ENCODE assay signal across 10 cellular contexts in the genomic region with DNA sequence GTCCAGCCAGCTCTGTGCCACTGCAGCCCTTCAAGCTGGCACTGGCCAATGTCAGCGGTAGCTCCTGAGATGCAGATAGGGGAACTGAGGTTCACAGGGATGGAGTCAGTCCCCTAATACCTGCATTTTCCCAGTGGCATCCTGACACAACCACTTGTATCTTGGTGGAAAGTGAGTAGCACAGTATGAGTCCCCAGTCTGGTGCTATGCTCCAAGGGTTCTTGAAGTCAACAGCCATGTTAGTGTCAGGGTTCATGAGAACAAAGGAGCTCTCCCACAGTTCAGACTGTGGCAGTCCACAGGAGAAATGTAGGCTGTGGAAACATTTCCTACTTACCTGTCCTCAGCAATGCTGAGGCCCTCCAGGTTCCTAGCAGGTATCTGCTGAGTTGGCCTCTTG.
"Had no signal": no experiment of that assay in that cellular context is flagged by ENCODE, and none has a peak within 500 bp of the region (broad histone marks: within the 10 kb centered on the region; RNA-seq: fewer than 3 reads in every experiment).

No MANE protein-coding gene starts in this region.

- FAIRE-seq: H54 had no signal

- H2AFZ ChIP-seq: GM23248, GM23338 had no signal

- ATAC-seq: GM23338, HCT116 had no signal

- H3K27ac ChIP-seq: GM23248 had no signal

- H3K27ac Mint-ChIP-seq: GM23338, H9, HFFc6 had no signal

- H3K9ac ChIP-seq: GM23248 had no signal

- H3K36me3 ChIP-seq: HAP-1 had no signal

- H3K4me3 ChIP-seq: GM23248, GM23338, HAP-1 had no signal

- H3K4me2 ChIP-seq: GM23338 had no signal

- H3K9me3 ChIP-seq: HAP-1 had no signal

- DNase-seq: GM23248, GOT3, H7, H9, HCEC 1CT, HFFc6 had no signal

- H3K4me1 ChIP-seq: HAP-1 had no signal
